In genomic region chr5:98796197-98796972, GRCh38 we compare ENCODE assay signal across 1 cellular context.
TF ChIP-seq lines count a peak whose summit lies in the region.

No MANE protein-coding gene starts in this region.

TF ChIP-seq in WTC11, 78 proteins besides CTCF, POLR2A, EP300 and RAD21 (continued from another document):
- TF ChIP-seq PRDM15 (CRISPR knock-in tag; IDR thresholded peaks at IDR 0.05) (no peak), CREM (CRISPR knock-in tag; IDR thresholded peaks at IDR 0.05) (no peak), HMGXB4 (CRISPR knock-in tag; IDR thresholded peaks at IDR 0.05) (no peak), SOX15 (CRISPR knock-in tag; IDR thresholded peaks at IDR 0.05) (no peak), FOXK1 (CRISPR knock-in tag; IDR thresholded peaks at IDR 0.05) (no peak)
